In genomic region chr11:819129-819931, GRCh38 we compare ENCODE assay signal across 1 cellular context.
TF ChIP-seq lines count a peak whose summit lies in the region.

No MANE protein-coding gene starts in this region.

TF ChIP-seq in HepG2, 621 proteins besides CTCF, POLR2A, EP300 and RAD21 (continued from another document and continues in another):
- peak; percentile 42 for TF ChIP-seq HNF1B (CRISPR knock-in tag; IDR thresholded peaks at IDR 0.05)
- 0 out of 2 replicates have a peak, but pooled peaks have one; percentile 31 for TF ChIP-seq TMF1 (CRISPR knock-in tag; IDR thresholded peaks at IDR 0.05; ENCODE audit: low read depth)
- TF ChIP-seq TFDP1 (CRISPR knock-in tag; IDR thresholded peaks at IDR 0.05; ENCODE audit: borderline replicate concordance), result 0 out of 2 replicates have a peak, but pooled peaks have one; percentile 39
- peak; percentile 39; the same call in 1 of the 2 replicates for TF ChIP-seq PHF8 (CRISPR knock-in tag; IDR thresholded peaks at IDR 0.05)
- TF ChIP-seq GPN1 (CRISPR knock-in tag; IDR thresholded peaks at IDR 0.05; ENCODE audit: borderline replicate concordance), result no peak
- TF ChIP-seq MLLT10 (CRISPR knock-in tag; IDR thresholded peaks at IDR 0.05), result no peak
- 0 out of 2 replicates have a peak, but pooled peaks have one; percentile 62 for TF ChIP-seq ZNF724P (CRISPR knock-in tag; IDR thresholded peaks at IDR 0.05; ENCODE audit: borderline replicate concordance)
- peak; percentile 80 for TF ChIP-seq ZNF563 (CRISPR knock-in tag; IDR thresholded peaks at IDR 0.05)
- TF ChIP-seq ZNF547 (CRISPR knock-in tag; IDR thresholded peaks at IDR 0.05), result peak; percentile 79; the same call in 1 of the 2 replicates
- peak; percentile 24; the same call in 1 of the 2 replicates for TF ChIP-seq KAT8 (CRISPR knock-in tag; IDR thresholded peaks at IDR 0.05)
- TF ChIP-seq SP1 (IDR thresholded peaks at IDR 0.05), result no peak
- peak; percentile 63; the same call in 1 of the 2 replicates for TF ChIP-seq SP1 (CRISPR knock-in tag; IDR thresholded peaks at IDR 0.05)
- peak; percentile 19; the same call in 1 of the 2 replicates for TF ChIP-seq ZNF362 (CRISPR knock-in tag; IDR thresholded peaks at IDR 0.05; ENCODE audit: borderline replicate concordance)
- peak; percentile 25; the same call in 1 of the 2 replicates for TF ChIP-seq THAP11 (CRISPR knock-in tag; IDR thresholded peaks at IDR 0.05)
- TF ChIP-seq RXRB (CRISPR knock-in tag; IDR thresholded peaks at IDR 0.05; ENCODE audit: borderline replicate concordance), result no peak
- no peak for TF ChIP-seq ZC3H4 (CRISPR knock-in tag; IDR thresholded peaks at IDR 0.05; ENCODE audit: borderline replicate concordance)
- peak; percentile 54; the same call in 1 of the 2 replicates for TF ChIP-seq CSRNP1 (CRISPR knock-in tag; IDR thresholded peaks at IDR 0.05)
- peak; percentile 43; the same call in 1 of the 2 replicates for TF ChIP-seq ZNF441 (CRISPR knock-in tag; IDR thresholded peaks at IDR 0.05; ENCODE audit: borderline replicate concordance)
- TF ChIP-seq SP5 (CRISPR knock-in tag; IDR thresholded peaks at IDR 0.05; ENCODE audit: borderline replicate concordance, low read depth), result 0 out of 2 replicates have a peak, but pooled peaks have one; percentile 21
- no peak for TF ChIP-seq LRRFIP1 (CRISPR knock-in tag; conservative IDR thresholded peaks at IDR 0.05)
- TF ChIP-seq BRF2 (CRISPR knock-in tag; IDR thresholded peaks at IDR 0.05), result no peak; the same call in 1 of the 2 replicates
- TF ChIP-seq THYN1 (CRISPR knock-in tag; IDR thresholded peaks at IDR 0.05; ENCODE audit: borderline replicate concordance, low read depth), result 0 out of 2 replicates have a peak, but pooled peaks have one; percentile 50
- peak; percentile 28; the same call in 1 of the 2 replicates for TF ChIP-seq MYNN (CRISPR knock-in tag; IDR thresholded peaks at IDR 0.05; ENCODE audit: low read depth)
- TF ChIP-seq ARNT2 (CRISPR knock-in tag; IDR thresholded peaks at IDR 0.05; ENCODE audit: low read depth), result peak; percentile 69; the same call in 1 of the 2 replicates
- 0 out of 2 replicates have a peak, but pooled peaks have one; percentile 68 for TF ChIP-seq ZNF691 (CRISPR knock-in tag; IDR thresholded peaks at IDR 0.05; ENCODE audit: borderline replicate concordance, low read depth)
- TF ChIP-seq PHF5A (CRISPR knock-in tag; IDR thresholded peaks at IDR 0.05; ENCODE audit: low read depth, unreplicated experiment), result peak; percentile 23
- TF ChIP-seq MTA1 (CRISPR knock-in tag; IDR thresholded peaks at IDR 0.05; ENCODE audit: borderline replicate concordance), result peak; percentile 16; the same call in 1 of the 2 replicates
- no peak for TF ChIP-seq CHCHD3 (CRISPR knock-in tag; IDR thresholded peaks at IDR 0.05)
- TF ChIP-seq RFXANK (CRISPR knock-in tag; IDR thresholded peaks at IDR 0.05), result no peak
- TF ChIP-seq POLR2AphosphoS2 (IDR thresholded peaks at IDR 0.05; ENCODE audit: low read depth, low read length), result no peak
- no peak for TF ChIP-seq ZNF432 (CRISPR knock-in tag; IDR thresholded peaks at IDR 0.05; ENCODE audit: borderline replicate concordance)
- TF ChIP-seq ZSCAN21 (CRISPR knock-in tag; IDR thresholded peaks at IDR 0.05; ENCODE audit: borderline replicate concordance), result peak; percentile 44; the same call in 1 of the 2 replicates
- TF ChIP-seq ZNF816 (CRISPR knock-in tag; IDR thresholded peaks at IDR 0.05; ENCODE audit: borderline replicate concordance), result no peak
- TF ChIP-seq ZNF451 (CRISPR knock-in tag; IDR thresholded peaks at IDR 0.05), result no peak
- TF ChIP-seq ZNF670 (CRISPR knock-in tag; IDR thresholded peaks at IDR 0.05; ENCODE audit: borderline replicate concordance), result 0 out of 2 replicates have a peak, but pooled peaks have one; percentile 20
- no peak for TF ChIP-seq SOX5 (CRISPR knock-in tag; IDR thresholded peaks at IDR 0.05; ENCODE audit: borderline replicate concordance)
- 0 out of 2 replicates have a peak, but pooled peaks have one; percentile 74 for TF ChIP-seq SPEN (CRISPR knock-in tag; IDR thresholded peaks at IDR 0.05; ENCODE audit: low read depth)
- TF ChIP-seq TAF1 (CRISPR knock-in tag; IDR thresholded peaks at IDR 0.05), result peak; percentile 51
- no peak for TF ChIP-seq WIZ (CRISPR knock-in tag; IDR thresholded peaks at IDR 0.05)
- TF ChIP-seq ZNF740 (CRISPR knock-in tag; IDR thresholded peaks at IDR 0.05), result no peak
- TF ChIP-seq SATB2 (CRISPR knock-in tag; IDR thresholded peaks at IDR 0.05), result no peak
- 0 out of 2 replicates have a peak, but pooled peaks have one; percentile 23 for TF ChIP-seq LBX2 (CRISPR knock-in tag; IDR thresholded peaks at IDR 0.05; ENCODE audit: borderline replicate concordance)
- no peak for TF ChIP-seq TBX3 (IDR thresholded peaks at IDR 0.05; ENCODE audit: borderline replicate concordance)
- peak; percentile 64; the same call in 1 of the 2 replicates for TF ChIP-seq NR2C2 (CRISPR knock-in tag; IDR thresholded peaks at IDR 0.05; ENCODE audit: borderline replicate concordance)
- 0 out of 2 replicates have a peak, but pooled peaks have one; percentile 76 for TF ChIP-seq ZNF383 (CRISPR knock-in tag; IDR thresholded peaks at IDR 0.05; ENCODE audit: borderline replicate concordance)
- 0 out of 2 replicates have a peak, but pooled peaks have one; percentile 11 for TF ChIP-seq ZNF224 (CRISPR knock-in tag; IDR thresholded peaks at IDR 0.05)
- peak; percentile 55 for TF ChIP-seq ZNF883 (CRISPR knock-in tag; IDR thresholded peaks at IDR 0.05; ENCODE audit: not compliant biosample characterization)
- TF ChIP-seq XBP1 (CRISPR knock-in tag; IDR thresholded peaks at IDR 0.05), result no peak
- 0 out of 2 replicates have a peak, but pooled peaks have one; percentile 25 for TF ChIP-seq ETV6 (CRISPR knock-in tag; conservative IDR thresholded peaks at IDR 0.05)
- no peak for TF ChIP-seq XRCC5 (optimal IDR thresholded peaks at IDR 0.05; ENCODE audit: low read length)
- TF ChIP-seq HIC2 (CRISPR knock-in tag; IDR thresholded peaks at IDR 0.05; ENCODE audit: low read depth), result peak; percentile 89
- TF ChIP-seq TBX2 (CRISPR knock-in tag; IDR thresholded peaks at IDR 0.05; ENCODE audit: borderline replicate concordance), result 0 out of 2 replicates have a peak, but pooled peaks have one; percentile 43
- TF ChIP-seq TFAP4 (IDR thresholded peaks at IDR 0.05; ENCODE audit: borderline replicate concordance, low read depth), result no peak
- no peak for TF ChIP-seq ZNF296 (CRISPR knock-in tag; conservative IDR thresholded peaks at IDR 0.05)
